1 cellular context compared by ENCODE assay signal in genomic region chr2:126662623-126663022, GRCh38.
TF ChIP-seq lines count a peak whose summit lies in the region.

No MANE protein-coding gene starts in this region.

TF ChIP-seq in GM23338, 12 proteins besides CTCF, POLR2A, EP300 and RAD21 (continued from another document):
- TF ChIP-seq ZNF462 (CRISPR knock-in tag; IDR thresholded peaks at IDR 0.05) = no peak
- no peak for TF ChIP-seq STAT1 (IDR thresholded peaks at IDR 0.05; ENCODE audit: unreplicated experiment)
- no peak for TF ChIP-seq EZH2 (IDR thresholded peaks at IDR 0.05; ENCODE audit: low read depth, unreplicated experiment)
- no peak for TF ChIP-seq JUNB (IDR thresholded peaks at IDR 0.05; ENCODE audit: unreplicated experiment)
